In genomic region chr17:82020874-82021727, GRCh38 we compare ENCODE assay signal across 8 cellular contexts. TPM values are rescaled to one million over a fixed set of nuclear protein-coding genes. Genes with fewer than 3 reads are reported as not detected.
DNase-seq lines count a peak whose midpoint lies in the region; ATAC-seq and TF ChIP-seq lines count a peak whose summit lies in the region.

No MANE protein-coding gene starts in this region.

- no peak for TF ChIP-seq POLR2A in ovary (IDR thresholded peaks at IDR 0.05)

- H3K4me3 ChIP-seq in ovary: no peak overlapping the region

- H3K36me3 ChIP-seq in ovary: no peaks in the 10 kb centered on the region

- intact Hi-C loops in ovary (cut with DNase I): loop anchor here in 2 of 4 donors (2.0 to 10.0 kb wide), 2 partner anchors 62 to 304 kb away; no protein-coding TSS in a partner anchor

- peak; percentile 13 to 70 (median 38) for TF ChIP-seq CTCF in ovary (IDR thresholded peaks at IDR 0.05)

- ATAC-seq in GM19035 (IDR thresholded peaks at IDR 0.05; ENCODE audit: unreplicated experiment) (no peak), GM19397 (IDR thresholded peaks at IDR 0.05; ENCODE audit: unreplicated experiment) (no peak)

- TF ChIP-seq EP300 in ovary (IDR thresholded peaks at IDR 0.05): no peak

- WGBS in ovary, 3 donors: 40 to 45% (median 44%) methylated on average over 26 to 27 of the region's 27 CpGs

- H3K27ac ChIP-seq in ovary: no peak overlapping the region

- DNase-seq in COLO668 (lab: John Stamatoyannopoulos, UW; ENCODE audit: unreplicated experiment): peak; percentile 64
- DNase-seq in HK-2 (ENCODE audit: unreplicated experiment): peak; percentile 76
- peak; percentile 76 for DNase-seq in RPMI8226
- peak; percentile 60 for DNase-seq in activated naive CD4-positive, alpha-beta T cell treated with anti-CD3 and anti-CD28 coated beads, Interleukin-2, amount 50 U/mL, for 16 hours
- peak; percentile 80 for DNase-seq in globus pallidus (ENCODE audit: low spot score)
- DNase-seq in ovary: peak in 4 of 5 donors; percentile 58 to 73 (median 64)

- H3K9me3 ChIP-seq in ovary: no peaks in the 10 kb centered on the region

- no peaks in the 10 kb centered on the region for H3K27me3 ChIP-seq in ovary

- H3K4me1 ChIP-seq in ovary (ENCODE audit: insufficient read depth): peaks cover 8% of the 10 kb centered on the region

RNA-seq across cellular contexts. Expression of gene CENPX, which starts 1.6 kb away (rescaled TPM):
- total RNA-seq in ovary: 10 to 100 TPM; 27.5 to 59.7 (median 35.3) TPM
- polyA plus RNA-seq in ovary: 10 to 100 TPM in 1 of 2 donors, 1 to 10 TPM in 1; 3.3 to 68.8 TPM

RNA-seq across cellular contexts. Expression of gene LRRC45, which starts 2.0 kb away (rescaled TPM):
- 10 to 100 TPM in 1 of 7 donors, 1 to 10 TPM in 6; 3.5 to 16.4 (median 7.1) TPM for total RNA-seq in ovary
- polyA plus RNA-seq in ovary: 1 to 10 TPM in 1 of 2 donors, under 1 TPM in 1; 0.67 to 8.0 TPM

RNA-seq across cellular contexts. Expression of gene RAC3, which starts 10.4 kb away (rescaled TPM):
- total RNA-seq in ovary: 1 to 10 TPM; 1.2 to 7.8 (median 3.3) TPM
- 1 to 10 TPM in 1 of 2 donors, under 1 TPM in 1; 0.40 to 5.8 TPM for polyA plus RNA-seq in ovary

RNA-seq across cellular contexts. Expression of gene DCXR, which starts 16.4 kb away (rescaled TPM):
- total RNA-seq in ovary: 100 to 1,000 TPM in 6 of 7 donors, 10 to 100 TPM in 1; 87.6 to 217 (median 131) TPM
- 100 to 1,000 TPM in 1 of 2 donors, 10 to 100 TPM in 1; 16.7 to 144 TPM for polyA plus RNA-seq in ovary

RNA-seq across cellular contexts. Expression of gene RFNG, which starts 30.5 kb away (rescaled TPM):
- 10 to 100 TPM; 33.3 to 53.0 (median 44.7) TPM for total RNA-seq in ovary
- 10 to 100 TPM; 20.9 to 61.3 TPM for polyA plus RNA-seq in ovary
